ENCODE assay signal across 8 cellular contexts in genomic region chr1:214328770-214329455, GRCh38. TPM values are rescaled to one million over a fixed set of nuclear protein-coding genes. Genes with fewer than 3 reads are reported as not detected.
DNase-seq lines count a peak whose midpoint lies in the region; ATAC-seq and TF ChIP-seq lines count a peak whose summit lies in the region.

No MANE protein-coding gene starts in this region.

- H3K9me2 ChIP-seq in OCI-LY1 (ENCODE audit: low read depth, low read length): no peaks in the 10 kb centered on the region

- TF ChIP-seq CTCF in OCI-LY1 (IDR thresholded peaks at IDR 0.05; ENCODE audit: low read length): peak; percentile 93
- TF ChIP-seq CTCF in esophagus muscularis mucosa (IDR thresholded peaks at IDR 0.05): peak; percentile 88 to 94 (median 91)
- TF ChIP-seq CTCF in nephron (IDR thresholded peaks at IDR 0.05; ENCODE audit: unreplicated experiment in 3 of 3): peak; percentile 83 to 91 (median 89)

- peaks cover 15% of the 10 kb centered on the region for H3K4me1 ChIP-seq in OCI-LY1 (ENCODE audit: insufficient read depth, low read length, severe bottlenecking)
- H3K4me1 ChIP-seq in esophagus muscularis mucosa: peaks cover 7 to 20% (median 12%) of the 10 kb centered on the region in 4 donors

- no peaks in the 10 kb centered on the region for H3K79me2 ChIP-seq in OCI-LY1 (ENCODE audit: insufficient read depth, low read length)

- H3K36me3 ChIP-seq in OCI-LY1 (ENCODE audit: insufficient read depth, low read length) (no peaks in the 10 kb centered on the region), esophagus muscularis mucosa (peaks cover 0 to 65% (median 18%) of the 10 kb centered on the region in 4 donors)

- H3K27ac Mint-ChIP-seq in nephron: no peak overlapping the region

- no peak overlapping the region for H3K4me3 ChIP-seq in OCI-LY1 (ENCODE audit: low read depth, low read length, poor library complexity, severe bottlenecking)
- H3K4me3 ChIP-seq in esophagus muscularis mucosa: no peak overlapping the region

- no peak for TF ChIP-seq EP300 in esophagus muscularis mucosa (IDR thresholded peaks at IDR 0.05)

- no peaks in the 10 kb centered on the region for H4K20me1 ChIP-seq in OCI-LY1 (ENCODE audit: insufficient read depth, low read length)

- H3K27me3 ChIP-seq in OCI-LY1 (ENCODE audit: insufficient read depth, low read length): no peaks in the 10 kb centered on the region
- no peaks in the 10 kb centered on the region for H3K27me3 ChIP-seq in esophagus muscularis mucosa

- H3K9me3 ChIP-seq in OCI-LY1 (ENCODE audit: low read length): no peaks in the 10 kb centered on the region
- H3K9me3 ChIP-seq in esophagus muscularis mucosa: no peaks in the 10 kb centered on the region

- no peak for TF ChIP-seq POLR2A in esophagus muscularis mucosa (IDR thresholded peaks at IDR 0.05; ENCODE audit: low read depth)

- no peak overlapping the region for H3K4me2 ChIP-seq in OCI-LY1 (ENCODE audit: low read length)

- H2AFZ ChIP-seq in OCI-LY1 (ENCODE audit: low read length): no peak overlapping the region

- H3K4me1 Mint-ChIP-seq in nephron: no peaks in the 10 kb centered on the region

- H3F3A ChIP-seq in OCI-LY1 (ENCODE audit: insufficient read depth, low read length): no peaks in the 10 kb centered on the region

- no peak overlapping the region for H3K27ac ChIP-seq in OCI-LY1 (ENCODE audit: low read depth, low read length, poor library complexity, severe bottlenecking)
- H3K27ac ChIP-seq in esophagus muscularis mucosa (replicated peaks in 1 of 4): no peak overlapping the region

- H3K9me3 Mint-ChIP-seq in nephron: no peaks in the 10 kb centered on the region

- intact Hi-C loops in esophagus muscularis mucosa (cut with DNase I): loop anchor here (1.0 to 2.0 kb wide), 2 partner anchors 68 to 114 kb away; no protein-coding TSS in a partner anchor

- 45% methylated on average over 7 of the region's 11 CpGs for WGBS in esophagus muscularis mucosa

- H3K9ac ChIP-seq in OCI-LY1 (ENCODE audit: low read length): no peak overlapping the region

- peaks cover 8% of the 10 kb centered on the region for H3K36me3 Mint-ChIP-seq in nephron (ENCODE audit: low read depth)

- H3K4me3 Mint-ChIP-seq in nephron: no peak overlapping the region

- H3K27me3 Mint-ChIP-seq in nephron (ENCODE audit: low read depth): peaks cover 4% of the 10 kb centered on the region

- peak; percentile 95 for ATAC-seq in GM21528 (IDR thresholded peaks at IDR 0.05; ENCODE audit: low FRiP score, unreplicated experiment)

- DNase-seq in DMS53 treated with DMSO at 0.1 percent for 48 hours (lab: John Stamatoyannopoulos, UW; ENCODE audit: unreplicated experiment) (peak; percentile 87), HUDEP-2 (lab: John Stamatoyannopoulos, UW; ENCODE audit: unreplicated experiment in 76 of 76) (peak in 62 of 76 experiments; percentile 10 to 76 (median 44)), activated T-cell treated with anti-CD3 and anti-CD28 coated beads for 24 hours (ENCODE audit: low read depth) (peak; percentile 64), esophagus muscularis mucosa (ENCODE audit: extremely low spot score) (no peak)
- peak; percentile 42 to 83 (median 62) for DNase-seq in stimulated activated naive CD4-positive, alpha-beta T cell (lab: John Stamatoyannopoulos, UW)

RNA-seq across cellular contexts. Expression of gene SMYD2, which starts 48.0 kb away (rescaled TPM):
- 10 to 100 TPM; 15.0 to 19.7 (median 18.4) TPM for total RNA-seq in esophagus muscularis mucosa
